ENCODE assay signal across 21 cellular contexts in genomic region chr12:31005256-31005943, GRCh38.
DNase-seq lines count a peak whose midpoint lies in the region; ATAC-seq and TF ChIP-seq lines count a peak whose summit lies in the region.
"Had no signal": no experiment of that assay in that cellular context is flagged by ENCODE, and none has a peak within 500 bp of the region (broad histone marks: within the 10 kb centered on the region; RNA-seq: fewer than 3 reads in every experiment).

No MANE protein-coding gene starts in this region.

- no peaks in the 10 kb centered on the region for H3K36me3 Mint-ChIP-seq in WTC11
- H3K36me3 Mint-ChIP-seq in activated CD4-positive, alpha-beta T cell treated with anti-CD3 and anti-CD28 coated beads for 36 hours (ENCODE audit: low read depth), result no peaks in the 10 kb centered on the region
- no peaks in the 10 kb centered on the region for H3K36me3 Mint-ChIP-seq in activated CD8-positive, alpha-beta T cell treated with anti-CD3 and anti-CD28 coated beads, Interleukin-2, amount 10 ng/mL, durations not matched to agents 7 days and 5 days (ENCODE audit: low read depth)
- H3K36me3 Mint-ChIP-seq: T-cell had no signal

- H3K27ac ChIP-seq in osteoblast (ENCODE audit: low read depth, low read length), result peak overlapping the region; percentile 41
- H3K27ac ChIP-seq: cardiac muscle cell, right lobe of liver had no signal

- ATAC-seq in stimulated activated naive CD8-positive, alpha-beta T cell treated with anti-CD3 and anti-CD28 coated beads, Interleukin-15, amount 100 ng/mL, for 72 hours, result peak; percentile 25
- ATAC-seq in stimulated activated naive CD8-positive, alpha-beta T cell treated with anti-CD3 and anti-CD28 coated beads, Interleukin-15, Interleukin-2, amounts not matched to agents 100 U/mL and 50 U/mL, for 24 hours, result no peak
- no peak for ATAC-seq in WTC11
- no peak for ATAC-seq in activated CD4-positive, alpha-beta T cell treated with anti-CD3 and anti-CD28 coated beads for 36 hours
- ATAC-seq in activated CD8-positive, alpha-beta T cell treated with anti-CD3 and anti-CD28 coated beads, Interleukin-2, amount 10 ng/mL, durations not matched to agents 7 days and 5 days, result no peak
- ATAC-seq in HG02981 (IDR thresholded peaks at IDR 0.05; ENCODE audit: unreplicated experiment), result no peak
- ATAC-seq: HepG2, right lobe of liver, T-cell had no signal

- H3K27me3 Mint-ChIP-seq in stimulated activated naive CD8-positive, alpha-beta T cell treated with anti-CD3 and anti-CD28 coated beads, Interleukin-15, amount 100 ng/mL, for 72 hours, result no peaks in the 10 kb centered on the region
- no peaks in the 10 kb centered on the region; the same call in 1 of the 2 replicates for H3K27me3 Mint-ChIP-seq in WTC11 (ENCODE audit: low read depth)
- H3K27me3 Mint-ChIP-seq in activated CD4-positive, alpha-beta T cell treated with anti-CD3 and anti-CD28 coated beads for 36 hours, result no peaks in the 10 kb centered on the region
- no peaks in the 10 kb centered on the region for H3K27me3 Mint-ChIP-seq in activated CD8-positive, alpha-beta T cell treated with anti-CD3 and anti-CD28 coated beads, Interleukin-2, amount 10 ng/mL, durations not matched to agents 7 days and 5 days (ENCODE audit: low read depth)

- no peak overlapping the region for H3K4me3 ChIP-seq in osteoblast (ENCODE audit: insufficient read depth, low read length)
- H3K4me3 ChIP-seq: cardiac muscle cell, esophagus squamous epithelium, right lobe of liver had no signal

- TF ChIP-seq CTCF in WTC11 (IDR thresholded peaks at IDR 0.05), result no peak
- no peak for TF ChIP-seq CTCF in osteoblast (IDR thresholded peaks at IDR 0.05; ENCODE audit: extremely low read depth, low read depth, low read length)

- POLR2A ChIA-PET in WTC11 (lab: Charles Lee), result no interaction called here
- POLR2A ChIA-PET in activated CD4-positive, alpha-beta T cell treated with anti-CD3 and anti-CD28 coated beads for 36 hours (lab: Charles Lee), result no interaction called here
- POLR2A ChIA-PET in activated CD8-positive, alpha-beta T cell treated with anti-CD3 and anti-CD28 coated beads, Interleukin-2, amount 10 ng/mL, durations not matched to agents 7 days and 5 days (lab: Charles Lee), result no interaction called here

- CTCF ChIA-PET in WTC11 (lab: Charles Lee), result interaction anchor here (1.3 kb wide), 1 partner anchor 18 kb away, joined by 4 read pairs; no protein-coding TSS in a partner anchor
- CTCF ChIA-PET in activated CD4-positive, alpha-beta T cell treated with anti-CD3 and anti-CD28 coated beads for 36 hours (lab: Charles Lee), result no interaction called here
- CTCF ChIA-PET in activated CD8-positive, alpha-beta T cell treated with anti-CD3 and anti-CD28 coated beads, Interleukin-2, amount 10 ng/mL, durations not matched to agents 7 days and 5 days (lab: Charles Lee), result no interaction called here

- H3K9me3 ChIP-seq in osteoblast (ENCODE audit: low read depth, low read length), result no peaks in the 10 kb centered on the region
- H3K9me3 ChIP-seq: esophagus squamous epithelium, right lobe of liver had no signal

- DNase-seq in stimulated activated naive CD8-positive, alpha-beta T cell treated with anti-CD3 and anti-CD28 coated beads, Interleukin-15, amount 100 ng/mL, for 72 hours, result no peak
- no peak for DNase-seq in stimulated activated naive CD8-positive, alpha-beta T cell treated with anti-CD3 and anti-CD28 coated beads, Interleukin-15, Interleukin-2, amounts not matched to agents 100 U/mL and 50 U/mL, for 24 hours
- peak; percentile 8 for DNase-seq in WTC11 (ENCODE audit: low spot score)
- DNase-seq in osteoblast (ENCODE audit: insufficient read length, low spot score, missing footprints), result peak; percentile 38
- no peak for DNase-seq in activated CD4-positive, alpha-beta T cell treated with anti-CD3 and anti-CD28 coated beads for 36 hours
- DNase-seq in activated CD8-positive, alpha-beta T cell treated with anti-CD3 and anti-CD28 coated beads, Interleukin-2, amount 10 ng/mL, durations not matched to agents 7 days and 5 days, result no peak
- DNase-seq in NK-92 (lab: John Stamatoyannopoulos, UW; ENCODE audit: unreplicated experiment), result no peak
- DNase-seq: activated naive CD4-positive, alpha-beta T cell treated with anti-CD3 and anti-CD28 coated beads, Interleukin-2, amount 50 U/mL, for 16 hours; activated T-cell treated with anti-CD3 and anti-CD28 coated beads, Interleukin-2, amount 50 U/mL, for 48 hours; amygdala; esophagus squamous epithelium; NCI-H1105 treated with DMSO at 0.1 percent for 48 hours; NCI-H2081; SHP77 treated with DMSO at 0.1 percent for 48 hours; substantia nigra; T-cell had no signal

- no peaks in the 10 kb centered on the region for H4K20me1 ChIP-seq in osteoblast (ENCODE audit: insufficient read depth, low read length)

- intact Hi-C loops in activated CD4-positive, alpha-beta T cell treated with anti-CD3 and anti-CD28 coated beads for 36 hours (cut with DNase I, micrococcal nuclease), result no loop called here

- H3K27me3 ChIP-seq in osteoblast (ENCODE audit: insufficient read depth, low read length), result no peaks in the 10 kb centered on the region
- H3K27me3 ChIP-seq: cardiac muscle cell, right lobe of liver had no signal

- no peaks in the 10 kb centered on the region for H3K9me3 Mint-ChIP-seq in stimulated activated naive CD8-positive, alpha-beta T cell treated with anti-CD3 and anti-CD28 coated beads, Interleukin-15, amount 100 ng/mL, for 72 hours
- H3K9me3 Mint-ChIP-seq in WTC11, result no peaks in the 10 kb centered on the region
- no peaks in the 10 kb centered on the region for H3K9me3 Mint-ChIP-seq in activated CD4-positive, alpha-beta T cell treated with anti-CD3 and anti-CD28 coated beads for 36 hours (ENCODE audit: low read depth)
- H3K9me3 Mint-ChIP-seq in activated CD8-positive, alpha-beta T cell treated with anti-CD3 and anti-CD28 coated beads, Interleukin-2, amount 10 ng/mL, durations not matched to agents 7 days and 5 days (ENCODE audit: insufficient read depth), result no peaks in the 10 kb centered on the region
- H3K9me3 Mint-ChIP-seq: endodermal cell, T-cell had no signal

- peaks cover 14% of the 10 kb centered on the region for H3K4me1 ChIP-seq in osteoblast (ENCODE audit: insufficient read depth, low read length)
- H3K4me1 ChIP-seq: right lobe of liver had no signal

- no peak overlapping the region for H3K4me2 ChIP-seq in osteoblast (ENCODE audit: insufficient read depth, low read length)

- H3K36me3 ChIP-seq in osteoblast (ENCODE audit: insufficient read depth, low read length), result no peaks in the 10 kb centered on the region
- H3K36me3 ChIP-seq: cardiac muscle cell, esophagus squamous epithelium, right lobe of liver had no signal

- H3K4me3 Mint-ChIP-seq in stimulated activated naive CD8-positive, alpha-beta T cell treated with anti-CD3 and anti-CD28 coated beads, Interleukin-15, amount 100 ng/mL, for 72 hours, result no peak overlapping the region
- no peak overlapping the region for H3K4me3 Mint-ChIP-seq in WTC11
- no peak overlapping the region for H3K4me3 Mint-ChIP-seq in activated CD4-positive, alpha-beta T cell treated with anti-CD3 and anti-CD28 coated beads for 36 hours
- no peak overlapping the region for H3K4me3 Mint-ChIP-seq in activated CD8-positive, alpha-beta T cell treated with anti-CD3 and anti-CD28 coated beads, Interleukin-2, amount 10 ng/mL, durations not matched to agents 7 days and 5 days
- H3K4me3 Mint-ChIP-seq: endodermal cell, T-cell had no signal

- H3K4me1 Mint-ChIP-seq in stimulated activated naive CD8-positive, alpha-beta T cell treated with anti-CD3 and anti-CD28 coated beads, Interleukin-15, amount 100 ng/mL, for 72 hours, result peaks cover 6% of the 10 kb centered on the region
- peaks cover 3% of the 10 kb centered on the region for H3K4me1 Mint-ChIP-seq in WTC11
- no peaks in the 10 kb centered on the region for H3K4me1 Mint-ChIP-seq in activated CD4-positive, alpha-beta T cell treated with anti-CD3 and anti-CD28 coated beads for 36 hours
- H3K4me1 Mint-ChIP-seq in activated CD8-positive, alpha-beta T cell treated with anti-CD3 and anti-CD28 coated beads, Interleukin-2, amount 10 ng/mL, durations not matched to agents 7 days and 5 days (ENCODE audit: low read depth), result no peaks in the 10 kb centered on the region
- H3K4me1 Mint-ChIP-seq: T-cell had no signal

- H2AFZ ChIP-seq in osteoblast (ENCODE audit: low read length), result peak overlapping the region; percentile 85

- no peak overlapping the region for H3K27ac Mint-ChIP-seq in stimulated activated naive CD8-positive, alpha-beta T cell treated with anti-CD3 and anti-CD28 coated beads, Interleukin-15, amount 100 ng/mL, for 72 hours
- no peak overlapping the region for H3K27ac Mint-ChIP-seq in WTC11
- no peak overlapping the region for H3K27ac Mint-ChIP-seq in activated CD4-positive, alpha-beta T cell treated with anti-CD3 and anti-CD28 coated beads for 36 hours
- no peak overlapping the region for H3K27ac Mint-ChIP-seq in activated CD8-positive, alpha-beta T cell treated with anti-CD3 and anti-CD28 coated beads, Interleukin-2, amount 10 ng/mL, durations not matched to agents 7 days and 5 days
- H3K27ac Mint-ChIP-seq: endodermal cell, T-cell had no signal

- H3K79me2 ChIP-seq in osteoblast (ENCODE audit: insufficient read depth, low read length), result no peaks in the 10 kb centered on the region

TF ChIP-seq in WTC11, 78 proteins besides CTCF, POLR2A, EP300 and RAD21 (continues in another document):
- TF ChIP-seq, protein P1, sequence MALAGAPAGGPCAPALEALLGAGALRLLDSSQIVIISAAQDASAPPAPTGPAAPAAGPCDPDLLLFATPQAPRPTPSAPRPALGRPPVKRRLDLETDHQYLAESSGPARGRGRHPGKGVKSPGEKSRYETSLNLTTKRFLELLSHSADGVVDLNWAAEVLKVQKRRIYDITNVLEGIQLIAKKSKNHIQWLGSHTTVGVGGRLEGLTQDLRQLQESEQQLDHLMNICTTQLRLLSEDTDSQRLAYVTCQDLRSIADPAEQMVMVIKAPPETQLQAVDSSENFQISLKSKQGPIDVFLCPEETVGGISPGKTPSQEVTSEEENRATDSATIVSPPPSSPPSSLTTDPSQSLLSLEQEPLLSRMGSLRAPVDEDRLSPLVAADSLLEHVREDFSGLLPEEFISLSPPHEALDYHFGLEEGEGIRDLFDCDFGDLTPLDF (CRISPR knock-in tag; IDR thresholded peaks at IDR 0.05), result no peak
- no peak for TF ChIP-seq ZNF512 (CRISPR knock-in tag; IDR thresholded peaks at IDR 0.05; ENCODE audit: borderline replicate concordance)
- no peak for TF ChIP-seq ZNF671 (CRISPR knock-in tag; IDR thresholded peaks at IDR 0.05)

Comparison
In these comparisons a context has a peak if more than half of its experiments do, and no peak if none do; other contexts are left out.
1. DNase-seq: peak in WTC11 (single experiment) and osteoblast (single experiment); none in stimulated activated naive CD8-positive, alpha-beta T cell treated with anti-CD3 and anti-CD28 coated beads, Interleukin-15, amount 100 ng/mL, for 72 hours (0 of 2), stimulated activated naive CD8-positive, alpha-beta T cell treated with anti-CD3 and anti-CD28 coated beads, Interleukin-15, Interleukin-2, amounts not matched to agents 100 U/mL and 50 U/mL, for 24 hours (single experiment), activated CD4-positive, alpha-beta T cell treated with anti-CD3 and anti-CD28 coated beads for 36 hours (single experiment), activated CD8-positive, alpha-beta T cell treated with anti-CD3 and anti-CD28 coated beads, Interleukin-2, amount 10 ng/mL, durations not matched to agents 7 days and 5 days (single experiment) and NK-92 (single experiment).